ENCODE assay signal across 1 cellular context in genomic region chr19:3700242-3701032, GRCh38.
TF ChIP-seq lines count a peak whose summit lies in the region.

Gene PIP5K1C, minus strand, starts transcription at chr19:3700468. Its CDS starts 78 bp downstream, at chr19:3700390.

TF ChIP-seq in HepG2, 621 proteins besides CTCF, POLR2A, EP300 and RAD21 (continued from another document and continues in another):
- TF ChIP-seq ZNF512 (CRISPR knock-in tag; IDR thresholded peaks at IDR 0.05) (no peak), ZNF629 (CRISPR knock-in tag; conservative IDR thresholded peaks at IDR 0.05) (no peak), ZFY (CRISPR knock-in tag; IDR thresholded peaks at IDR 0.05) (peak; percentile 78), ZNF780A (CRISPR knock-in tag; IDR thresholded peaks at IDR 0.05) (no peak), ZNF7 (CRISPR knock-in tag; IDR thresholded peaks at IDR 0.05) (no peak), ZNF570 (CRISPR knock-in tag; IDR thresholded peaks at IDR 0.05; ENCODE audit: borderline replicate concordance) (no peak), GMEB2 (CRISPR knock-in tag; IDR thresholded peaks at IDR 0.05; ENCODE audit: low read depth) (no peak), KDM2A (CRISPR knock-in tag; IDR thresholded peaks at IDR 0.05; ENCODE audit: borderline replicate concordance, low read depth) (0 out of 2 replicates have a peak, but pooled peaks have one; percentile 50), HHEX (CRISPR knock-in tag; IDR thresholded peaks at IDR 0.05) (no peak), MIER3 (CRISPR knock-in tag; IDR thresholded peaks at IDR 0.05; ENCODE audit: borderline replicate concordance) (no peak), CENPBD1 (CRISPR knock-in tag; IDR thresholded peaks at IDR 0.05; ENCODE audit: borderline replicate concordance, low read depth) (no peak), PLSCR1 (CRISPR knock-in tag; IDR thresholded peaks at IDR 0.05; ENCODE audit: borderline replicate concordance) (no peak), ZNF160 (CRISPR knock-in tag; IDR thresholded peaks at IDR 0.05) (no peak), ZNF549 (CRISPR knock-in tag; IDR thresholded peaks at IDR 0.05) (no peak), ZNF3 (CRISPR knock-in tag; IDR thresholded peaks at IDR 0.05) (no peak), FUBP1 (CRISPR knock-in tag; IDR thresholded peaks at IDR 0.05; ENCODE audit: borderline replicate concordance) (no peak), ZNF317 (CRISPR knock-in tag; IDR thresholded peaks at IDR 0.05) (no peak), ZNF280D (CRISPR knock-in tag; IDR thresholded peaks at IDR 0.05) (no peak), ZNF713 (CRISPR knock-in tag; IDR thresholded peaks at IDR 0.05) (no peak), MATR3 (CRISPR knock-in tag; IDR thresholded peaks at IDR 0.05) (no peak), TEAD2 (CRISPR knock-in tag; IDR thresholded peaks at IDR 0.05) (no peak), TRIM24 (CRISPR knock-in tag; IDR thresholded peaks at IDR 0.05) (no peak), ZNF431 (CRISPR knock-in tag; IDR thresholded peaks at IDR 0.05; ENCODE audit: borderline replicate concordance, low read depth) (no peak), SP2 (CRISPR knock-in tag; IDR thresholded peaks at IDR 0.05) (no peak), CERS6 (CRISPR knock-in tag; IDR thresholded peaks at IDR 0.05) (no peak), ZNF17 (CRISPR knock-in tag; IDR thresholded peaks at IDR 0.05) (no peak), SNAPC5 (CRISPR knock-in tag; IDR thresholded peaks at IDR 0.05; ENCODE audit: borderline replicate concordance) (no peak), IKZF5 (CRISPR knock-in tag; IDR thresholded peaks at IDR 0.05) (no peak), ZNF883 (CRISPR knock-in tag; IDR thresholded peaks at IDR 0.05; ENCODE audit: not compliant biosample characterization) (no peak), ZNF597 (CRISPR knock-in tag; IDR thresholded peaks at IDR 0.05) (no peak), GATAD2A (CRISPR knock-in tag; IDR thresholded peaks at IDR 0.05) (0 out of 2 replicates have a peak, but pooled peaks have one; percentile 9), ARID3A (IDR thresholded peaks at IDR 0.05; ENCODE audit: low read depth, low read length) (0 out of 2 replicates have a peak, but pooled peaks have one; percentile 23), CSRNP2 (CRISPR knock-in tag; conservative IDR thresholded peaks at IDR 0.05; ENCODE audit: low read depth) (no peak), ZUFSP (CRISPR knock-in tag; IDR thresholded peaks at IDR 0.05; ENCODE audit: borderline replicate concordance) (no peak), NRL (CRISPR knock-in tag; IDR thresholded peaks at IDR 0.05; ENCODE audit: borderline replicate concordance) (no peak), MTF1 (CRISPR knock-in tag; IDR thresholded peaks at IDR 0.05) (no peak), CREB3 (CRISPR knock-in tag; IDR thresholded peaks at IDR 0.05) (no peak), GATAD1 (CRISPR knock-in tag; IDR thresholded peaks at IDR 0.05) (peak; percentile 18; the same call in 1 of the 2 replicates), ZNF615 (CRISPR knock-in tag; IDR thresholded peaks at IDR 0.05; ENCODE audit: borderline replicate concordance) (no peak)
